ENCODE assay signal across 1 cellular context in the genomic region with DNA sequence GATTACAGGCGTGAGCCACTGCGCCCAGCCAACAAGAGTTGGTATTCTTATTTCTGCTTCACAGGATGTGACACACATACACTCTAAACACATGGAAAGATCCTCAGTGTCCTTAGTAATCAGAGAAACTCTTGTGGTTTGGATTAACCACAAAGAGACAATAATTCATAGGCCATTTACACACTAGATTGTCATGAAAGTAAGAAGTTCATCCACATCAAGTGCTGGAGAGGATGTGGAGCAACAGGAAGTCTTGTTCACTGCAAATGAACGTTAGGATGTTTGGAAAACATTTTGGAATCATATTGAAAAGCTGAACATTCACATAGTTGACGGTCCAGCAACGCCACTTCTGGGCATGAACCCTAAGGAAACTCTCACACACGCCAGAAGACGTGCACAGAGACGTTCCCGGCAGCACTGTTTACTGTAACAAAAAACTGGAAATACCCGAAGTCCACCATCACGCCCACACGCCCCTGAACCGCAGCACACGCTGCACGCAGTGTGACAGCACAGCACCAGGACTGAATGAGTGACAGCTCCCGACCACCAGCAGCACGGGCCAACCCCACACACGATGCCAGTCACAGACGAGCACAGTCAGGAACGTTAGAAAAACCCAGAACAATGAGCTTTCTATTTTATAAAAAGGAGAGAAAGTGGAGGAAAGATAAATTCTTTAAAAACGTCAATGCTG.
TF ChIP-seq lines count a peak whose summit lies in the region.

No MANE protein-coding gene starts in this region.

TF ChIP-seq in GM23338, 12 proteins besides CTCF, POLR2A, EP300 and RAD21 (continued from another document):
- TF ChIP-seq, protein P1, sequence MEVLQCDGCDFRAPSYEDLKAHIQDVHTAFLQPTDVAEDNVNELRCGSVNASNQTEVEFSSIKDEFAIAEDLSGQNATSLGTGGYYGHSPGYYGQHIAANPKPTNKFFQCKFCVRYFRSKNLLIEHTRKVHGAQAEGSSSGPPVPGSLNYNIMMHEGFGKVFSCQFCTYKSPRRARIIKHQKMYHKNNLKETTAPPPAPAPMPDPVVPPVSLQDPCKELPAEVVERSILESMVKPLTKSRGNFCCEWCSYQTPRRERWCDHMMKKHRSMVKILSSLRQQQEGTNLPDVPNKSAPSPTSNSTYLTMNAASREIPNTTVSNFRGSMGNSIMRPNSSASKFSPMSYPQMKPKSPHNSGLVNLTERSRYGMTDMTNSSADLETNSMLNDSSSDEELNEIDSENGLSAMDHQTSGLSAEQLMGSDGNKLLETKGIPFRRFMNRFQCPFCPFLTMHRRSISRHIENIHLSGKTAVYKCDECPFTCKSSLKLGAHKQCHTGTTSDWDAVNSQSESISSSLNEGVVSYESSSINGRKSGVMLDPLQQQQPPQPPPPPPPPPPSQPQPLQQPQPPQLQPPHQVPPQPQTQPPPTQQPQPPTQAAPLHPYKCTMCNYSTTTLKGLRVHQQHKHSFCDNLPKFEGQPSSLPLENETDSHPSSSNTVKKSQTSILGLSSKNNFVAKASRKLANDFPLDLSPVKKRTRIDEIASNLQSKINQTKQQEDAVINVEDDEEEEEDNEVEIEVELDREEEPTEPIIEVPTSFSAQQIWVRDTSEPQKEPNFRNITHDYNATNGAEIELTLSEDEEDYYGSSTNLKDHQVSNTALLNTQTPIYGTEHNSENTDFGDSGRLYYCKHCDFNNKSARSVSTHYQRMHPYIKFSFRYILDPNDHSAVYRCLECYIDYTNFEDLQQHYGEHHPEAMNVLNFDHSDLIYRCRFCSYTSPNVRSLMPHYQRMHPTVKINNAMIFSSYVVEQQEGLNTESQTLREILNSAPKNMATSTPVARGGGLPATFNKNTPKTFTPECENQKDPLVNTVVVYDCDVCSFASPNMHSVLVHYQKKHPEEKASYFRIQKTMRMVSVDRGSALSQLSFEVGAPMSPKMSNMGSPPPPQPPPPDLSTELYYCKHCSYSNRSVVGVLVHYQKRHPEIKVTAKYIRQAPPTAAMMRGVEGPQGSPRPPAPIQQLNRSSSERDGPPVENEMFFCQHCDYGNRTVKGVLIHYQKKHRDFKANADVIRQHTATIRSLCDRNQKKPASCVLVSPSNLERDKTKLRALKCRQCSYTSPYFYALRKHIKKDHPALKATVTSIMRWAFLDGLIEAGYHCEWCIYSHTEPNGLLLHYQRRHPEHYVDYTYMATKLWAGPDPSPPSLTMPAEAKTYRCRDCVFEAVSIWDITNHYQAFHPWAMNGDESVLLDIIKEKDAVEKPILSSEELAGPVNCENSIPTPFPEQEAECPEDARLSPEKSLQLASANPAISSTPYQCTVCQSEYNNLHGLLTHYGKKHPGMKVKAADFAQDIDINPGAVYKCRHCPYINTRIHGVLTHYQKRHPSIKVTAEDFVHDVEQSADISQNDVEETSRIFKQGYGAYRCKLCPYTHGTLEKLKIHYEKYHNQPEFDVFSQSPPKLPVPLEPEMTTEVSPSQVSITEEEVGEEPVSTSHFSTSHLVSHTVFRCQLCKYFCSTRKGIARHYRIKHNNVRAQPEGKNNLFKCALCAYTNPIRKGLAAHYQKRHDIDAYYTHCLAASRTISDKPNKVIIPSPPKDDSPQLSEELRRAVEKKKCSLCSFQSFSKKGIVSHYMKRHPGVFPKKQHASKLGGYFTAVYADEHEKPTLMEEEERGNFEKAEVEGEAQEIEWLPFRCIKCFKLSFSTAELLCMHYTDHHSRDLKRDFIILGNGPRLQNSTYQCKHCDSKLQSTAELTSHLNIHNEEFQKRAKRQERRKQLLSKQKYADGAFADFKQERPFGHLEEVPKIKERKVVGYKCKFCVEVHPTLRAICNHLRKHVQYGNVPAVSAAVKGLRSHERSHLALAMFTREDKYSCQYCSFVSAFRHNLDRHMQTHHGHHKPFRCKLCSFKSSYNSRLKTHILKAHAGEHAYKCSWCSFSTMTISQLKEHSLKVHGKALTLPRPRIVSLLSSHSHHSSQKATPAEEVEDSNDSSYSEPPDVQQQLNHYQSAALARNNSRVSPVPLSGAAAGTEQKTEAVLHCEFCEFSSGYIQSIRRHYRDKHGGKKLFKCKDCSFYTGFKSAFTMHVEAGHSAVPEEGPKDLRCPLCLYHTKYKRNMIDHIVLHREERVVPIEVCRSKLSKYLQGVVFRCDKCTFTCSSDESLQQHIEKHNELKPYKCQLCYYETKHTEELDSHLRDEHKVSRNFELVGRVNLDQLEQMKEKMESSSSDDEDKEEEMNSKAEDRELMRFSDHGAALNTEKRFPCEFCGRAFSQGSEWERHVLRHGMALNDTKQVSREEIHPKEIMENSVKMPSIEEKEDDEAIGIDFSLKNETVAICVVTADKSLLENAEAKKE (CRISPR knock-in tag; IDR thresholded peaks at IDR 0.05) = no peak
- no peak for TF ChIP-seq NANOG (IDR thresholded peaks at IDR 0.05; ENCODE audit: borderline replicate concordance)
- no peak for TF ChIP-seq JUNB (IDR thresholded peaks at IDR 0.05; ENCODE audit: unreplicated experiment)
- TF ChIP-seq CREB1 (CRISPR knock-in tag; IDR thresholded peaks at IDR 0.05; ENCODE audit: low read depth) = no peak
TF ChIP-seq in GM23338: peak in this region for 0.
